In the genomic region with DNA sequence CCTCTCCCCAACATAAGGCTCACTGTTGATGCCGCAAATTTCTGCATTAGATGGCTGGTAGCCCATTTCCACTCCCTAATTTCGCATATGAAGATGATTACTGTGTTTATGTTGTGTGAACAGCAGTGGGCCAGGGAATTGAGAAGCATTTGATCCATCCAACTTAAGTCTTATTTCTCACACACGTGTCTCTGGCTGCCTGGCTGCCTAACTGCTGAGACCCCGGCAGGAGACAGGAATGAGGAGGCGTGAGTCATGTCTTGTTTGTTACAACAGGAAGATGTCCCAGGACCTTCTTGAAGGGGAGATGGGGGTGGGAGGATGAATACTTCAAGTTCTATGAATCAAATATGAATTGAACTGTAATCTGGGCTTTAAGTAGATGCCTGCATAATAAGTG, we compare ENCODE assay signal across 15 cellular contexts.
DNase-seq lines count a peak whose midpoint lies in the region; ATAC-seq, FAIRE-seq and TF ChIP-seq lines count a peak whose summit lies in the region.
"Had no signal": no experiment of that assay in that cellular context is flagged by ENCODE, and none has a peak within 500 bp of the region (broad histone marks: within the 10 kb centered on the region; RNA-seq: fewer than 3 reads in every experiment).

No MANE protein-coding gene starts in this region.

- H2AK5ac ChIP-seq in H1 (ENCODE audit: low read depth, low read length), result no peak overlapping the region

- H2BK120ac ChIP-seq in H1 (replicated peaks; ENCODE audit: low read depth, low read length), result no peak overlapping the region

- TF ChIP-seq POLR2A in H1 (IDR thresholded peaks at IDR 0.05; ENCODE audit: control extremely low read depth in 1 of 2, low read depth in 2 of 2, low read length in 2 of 2), result no peak

- no peaks in the 10 kb centered on the region for H3K79me1 ChIP-seq in H1 (ENCODE audit: low read depth, low read length)

- peak overlapping the region; percentile 4 to 25 (median 18) for H3K27ac Mint-ChIP-seq in nephron
- no peak overlapping the region for H3K27ac Mint-ChIP-seq in stimulated activated memory B cell treated with anti-CD40 and anti-IgM and Interleukin-4, amounts not matched to agents 10 μg/mL and 1 μg/mL and 100 μg/mL, for 72 hours
- H3K27ac Mint-ChIP-seq: activated CD8-positive, alpha-beta memory T cell treated with anti-CD3 and anti-CD28 coated beads, Interleukin-2, amount 10 ng/mL, durations not matched to agents 7 days and 5 days; activated naive CD4-positive, alpha-beta T cell treated with anti-CD3 and anti-CD28 coated beads, Interleukin-2, amount 50 U/mL, for 72 hours; natural killer cell had no signal

- H3K4me1 Mint-ChIP-seq in nephron, result peaks cover 28% of the 10 kb centered on the region
- no peaks in the 10 kb centered on the region for H3K4me1 Mint-ChIP-seq in stimulated activated memory B cell treated with anti-CD40 and anti-IgM and Interleukin-4, amounts not matched to agents 10 μg/mL and 1 μg/mL and 100 μg/mL, for 72 hours
- H3K4me1 Mint-ChIP-seq: activated CD8-positive, alpha-beta memory T cell treated with anti-CD3 and anti-CD28 coated beads, Interleukin-2, amount 10 ng/mL, durations not matched to agents 7 days and 5 days; CD4-positive, CD25-positive, alpha-beta regulatory T cell; natural killer cell had no signal

- H3K27me3 ChIP-seq in H1 (replicated peaks in 1 of 4; ENCODE audit: control insufficient read depth in 3 of 4, extremely low read depth in 1 of 4, insufficient read depth in 3 of 4, low read length in 3 of 4), result no peaks in the 10 kb centered on the region
- H3K27me3 ChIP-seq: left lung, right lobe of liver had no signal

- H3K18ac ChIP-seq in H1 (ENCODE audit: extremely low read depth, low read length), result no peak overlapping the region

- H2BK15ac ChIP-seq in H1 (ENCODE audit: low read length), result no peak overlapping the region

- CTCF ChIA-PET in H1 (lab: Charles Lee; ENCODE audit: partially characterized antibody) (no interaction called here), GM10248 (lab: Yijun Ruan, JAX) (interaction anchor here (1.4 kb wide), 1 partner anchor 14 kb away, joined by 3 read pairs; no protein-coding TSS in a partner anchor)

- peaks cover 11% of the 10 kb centered on the region for H3K27me3 Mint-ChIP-seq in nephron (ENCODE audit: low read depth)
- peaks cover 11% of the 10 kb centered on the region for H3K27me3 Mint-ChIP-seq in stimulated activated memory B cell treated with anti-CD40 and anti-IgM and Interleukin-4, amounts not matched to agents 10 μg/mL and 1 μg/mL and 100 μg/mL, for 72 hours
- H3K27me3 Mint-ChIP-seq: CD4-positive, CD25-positive, alpha-beta regulatory T cell had no signal

- no peak overlapping the region for H3K9ac ChIP-seq in H1 (replicated peaks in 1 of 4; ENCODE audit: extremely low read depth in 1 of 4, low read depth in 3 of 4, low read length in 3 of 4)

- no peaks in the 10 kb centered on the region for H3K36me3 ChIP-seq in H1 (ENCODE audit: control insufficient read depth in 2 of 4, insufficient read depth in 4 of 4, low read length in 3 of 4)
- H3K36me3 ChIP-seq: left lung, right lobe of liver had no signal

- 54% methylated on average over 5 of the region's 5 CpGs; no CpG with 5 or more reads in 1 of the 2 experiments for WGBS in H1 (ENCODE audit: extremely low coverage in 1 of 2, insufficient coverage in 1 of 2, insufficient read length in 1 of 2, insufficient replicate concordance in 2 of 2, low coverage in 1 of 2, low lambda C conversion rate in 2 of 2, missing lambda C conversion rate in 1 of 2), 2 experiments

- no peaks in the 10 kb centered on the region for H3K36me3 Mint-ChIP-seq in nephron (ENCODE audit: low read depth)
- H3K36me3 Mint-ChIP-seq in stimulated activated memory B cell treated with anti-CD40 and anti-IgM and Interleukin-4, amounts not matched to agents 10 μg/mL and 1 μg/mL and 100 μg/mL, for 72 hours, result no peaks in the 10 kb centered on the region
- H3K36me3 Mint-ChIP-seq: activated CD8-positive, alpha-beta memory T cell treated with anti-CD3 and anti-CD28 coated beads, Interleukin-2, amount 10 ng/mL, durations not matched to agents 7 days and 5 days; activated naive CD4-positive, alpha-beta T cell treated with anti-CD3 and anti-CD28 coated beads, Interleukin-2, amount 50 U/mL, for 72 hours; CD4-positive, CD25-positive, alpha-beta regulatory T cell; natural killer cell had no signal

- no peak overlapping the region for H4K8ac ChIP-seq in H1 (ENCODE audit: extremely low read depth, insufficient read depth, low read length)

- DNase-seq in Daoy (ENCODE audit: low read depth) (peak; percentile 56), NCI-H69 (lab: John Stamatoyannopoulos, UW) (peak; percentile 4), H1 (ENCODE audit: low read depth in 1 of 2, low spot score in 2 of 2) (peak in 1 of 2 experiments; percentile 7), COLO668 (lab: John Stamatoyannopoulos, UW; ENCODE audit: unreplicated experiment) (no peak), GM10248 (ENCODE audit: extremely low spot score) (no peak), T-helper 2 cell (no peak)
- DNase-seq: activated CD8-positive, alpha-beta memory T cell treated with anti-CD3 and anti-CD28 coated beads, Interleukin-2, amount 10 ng/mL, durations not matched to agents 7 days and 5 days; CD4-positive, CD25-positive, alpha-beta regulatory T cell; left lung; natural killer cell; right lobe of liver had no signal

- peak overlapping the region; percentile 95; the same call in 1 of the 2 replicates for H2AFZ ChIP-seq in H1 (ENCODE audit: low read length)

- no peaks in the 10 kb centered on the region for H3K79me2 ChIP-seq in H1 (ENCODE audit: control insufficient read depth in 1 of 2, insufficient read depth in 2 of 2, low read length in 2 of 2)

- H3K4ac ChIP-seq in H1 (replicated peaks; ENCODE audit: insufficient read length, low read depth, low read length), result no peak overlapping the region

- H3K23me2 ChIP-seq in H1 (ENCODE audit: low read depth, low read length), result no peaks in the 10 kb centered on the region

- ATAC-seq in stimulated activated memory B cell treated with anti-CD40 and anti-IgM and Interleukin-4, amounts not matched to agents 10 μg/mL and 1 μg/mL and 100 μg/mL, for 72 hours, result no peak
- ATAC-seq: activated CD8-positive, alpha-beta memory T cell treated with anti-CD3 and anti-CD28 coated beads, Interleukin-2, amount 10 ng/mL, durations not matched to agents 7 days and 5 days; activated naive CD4-positive, alpha-beta T cell treated with anti-CD3 and anti-CD28 coated beads, Interleukin-2, amount 50 U/mL, for 72 hours; natural killer cell; Panc1; right lobe of liver had no signal

- peak overlapping the region; percentile 41 for H4K91ac ChIP-seq in H1 (replicated peaks; ENCODE audit: insufficient read length, low read length)

- TF ChIP-seq CTCF in H1 (IDR thresholded peaks at IDR 0.05; ENCODE audit: control extremely low read depth in 1 of 3, insufficient read depth in 1 of 3, low read depth in 1 of 3, low read length in 3 of 3) (no peak), nephron (IDR thresholded peaks at IDR 0.05; ENCODE audit: unreplicated experiment in 3 of 3) (no peak), GM10248 (IDR thresholded peaks at IDR 0.05; ENCODE audit: control extremely low read depth, extremely low read depth, low read depth, missing control alignments) (no peak)

- no peak overlapping the region for H3K56ac ChIP-seq in H1 (replicated peaks; ENCODE audit: insufficient read length, low read depth, low read length)

- H2BK5ac ChIP-seq in H1 (ENCODE audit: low read depth, low read length), result no peak overlapping the region

- H3K4me3 ChIP-seq in H1 (ENCODE audit: extremely low read depth in 1 of 4, insufficient read depth in 2 of 4, low read depth in 3 of 4, low read length in 4 of 4), result no peak overlapping the region
- H3K4me3 ChIP-seq: left lung, right lobe of liver had no signal

- no peak overlapping the region for H3K14ac ChIP-seq in H1 (ENCODE audit: insufficient read length)

- no peaks in the 10 kb centered on the region for H3K9me3 Mint-ChIP-seq in nephron
- no peaks in the 10 kb centered on the region for H3K9me3 Mint-ChIP-seq in stimulated activated memory B cell treated with anti-CD40 and anti-IgM and Interleukin-4, amounts not matched to agents 10 μg/mL and 1 μg/mL and 100 μg/mL, for 72 hours
- H3K9me3 Mint-ChIP-seq: activated naive CD4-positive, alpha-beta T cell treated with anti-CD3 and anti-CD28 coated beads, Interleukin-2, amount 50 U/mL, for 72 hours; natural killer cell had no signal

- no peak overlapping the region for H3K23ac ChIP-seq in H1 (ENCODE audit: insufficient read length)

- no peak for TF ChIP-seq RAD21 in H1 (IDR thresholded peaks at IDR 0.05 in 1 of 2, conservative IDR thresholded peaks at IDR 0.05 in 1 of 2; ENCODE audit: low read depth in 2 of 2, low read length in 2 of 2)

- peak overlapping the region; percentile 54; the same call in 1 of the 2 replicates for H2BK12ac ChIP-seq in H1 (ENCODE audit: low read depth, low read length)

- peaks cover 0 to 3% (median 0%) of the 10 kb centered on the region in 4 experiments; a peak in 1 of 7 replicates for H3K4me1 ChIP-seq in H1 (replicated peaks in 1 of 4; ENCODE audit: control insufficient read depth in 3 of 4, insufficient read depth in 4 of 4, low read length in 3 of 4)
- H3K4me1 ChIP-seq: left lung, right lobe of liver had no signal

- no peak overlapping the region for H2BK20ac ChIP-seq in H1 (ENCODE audit: low read length)

- no peaks in the 10 kb centered on the region for H4K20me1 ChIP-seq in H1 (replicated peaks in 1 of 2; ENCODE audit: control insufficient read depth in 1 of 2, insufficient read depth in 2 of 2, low read length in 2 of 2)

- no peak overlapping the region for H3K4me2 ChIP-seq in H1 (ENCODE audit: insufficient read depth in 1 of 2, low read depth in 2 of 2, low read length in 2 of 2)

- H3K4me3 Mint-ChIP-seq in nephron, result no peak overlapping the region
- no peak overlapping the region for H3K4me3 Mint-ChIP-seq in stimulated activated memory B cell treated with anti-CD40 and anti-IgM and Interleukin-4, amounts not matched to agents 10 μg/mL and 1 μg/mL and 100 μg/mL, for 72 hours
- H3K4me3 Mint-ChIP-seq: activated CD8-positive, alpha-beta memory T cell treated with anti-CD3 and anti-CD28 coated beads, Interleukin-2, amount 10 ng/mL, durations not matched to agents 7 days and 5 days; CD4-positive, CD25-positive, alpha-beta regulatory T cell; natural killer cell had no signal

- no peak for TF ChIP-seq EP300 in H1 (IDR thresholded peaks at IDR 0.05; ENCODE audit: borderline replicate concordance in 1 of 2, low read depth in 2 of 2, low read length in 2 of 2)

- H3K9me3 ChIP-seq in H1 (ENCODE audit: insufficient read depth in 2 of 2, low read depth in 1 of 2, low read length in 1 of 2), result peaks cover 0 to 3% of the 10 kb centered on the region in 2 experiments; a peak in 1 of 4 replicates
- H3K9me3 ChIP-seq: left lung, right lobe of liver had no signal

- H3K27ac ChIP-seq in H1 (ENCODE audit: low read depth, low read length), result no peak overlapping the region
- H3K27ac ChIP-seq: left lung, right lobe of liver had no signal

- no peak overlapping the region for H4K5ac ChIP-seq in H1 (ENCODE audit: insufficient read length, low read depth, low read length)

- FAIRE-seq in H1 (lab: Jason Lieb, UNC), result no peak

- POLR2A ChIA-PET in H1 (lab: Charles Lee; ENCODE audit: partially characterized antibody) (no interaction called here), GM10248 (lab: Yijun Ruan, JAX) (no interaction called here)

TF ChIP-seq in H1, 55 proteins besides CTCF, POLR2A, EP300 and RAD21 (continues in another document):
- TF ChIP-seq GABPA (IDR thresholded peaks at IDR 0.05; ENCODE audit: borderline replicate concordance, insufficient read depth, low read length), result no peak
- TF ChIP-seq JUND (IDR thresholded peaks at IDR 0.05; ENCODE audit: low read length), result peak; percentile 53; the same call in 1 of the 2 replicates

Comparison
In these comparisons a context has a peak if more than half of its experiments do, and no peak if none do; other contexts are left out.
1. DNase-seq: peak in Daoy (single experiment) and NCI-H69 (single experiment); none in COLO668 (single experiment), GM10248 (single experiment) and T-helper 2 cell (0 of 5).